In the genomic region with DNA sequence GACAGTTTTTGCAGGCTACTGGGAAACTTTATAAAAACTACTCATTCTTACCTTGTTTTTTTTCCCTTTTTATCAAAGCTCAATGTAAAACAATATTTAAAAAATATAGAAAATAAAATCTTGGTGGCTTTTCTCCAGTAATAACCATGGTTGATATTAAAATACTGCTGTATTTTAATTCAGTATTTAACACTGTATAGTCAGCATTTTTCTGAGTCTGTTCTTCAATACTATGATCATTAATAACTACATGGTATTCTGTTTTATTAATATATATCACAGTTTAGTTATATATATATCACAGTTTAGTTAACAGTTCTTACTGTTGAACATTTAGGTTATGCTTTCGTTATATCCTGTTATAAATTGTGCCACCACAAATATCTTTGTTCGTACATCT, we compare ENCODE assay signal across 29 cellular contexts.
"Had no signal": no experiment of that assay in that cellular context is flagged by ENCODE, and none has a peak within 500 bp of the region (broad histone marks: within the 10 kb centered on the region; RNA-seq: fewer than 3 reads in every experiment).

No MANE protein-coding gene starts in this region.

- H3K9me3 Mint-ChIP-seq: dendritic cell treated with granulocyte-macrophage colony-stimulating factor and Interleukin-4, amounts not matched to agents 40 ng/mL and 50 ng/mL, for 4 days; memory B cell; mesothelial cell of epicardium; natural killer cell treated with Interleukin-12 subunit alpha and Interleukin-12 subunit beta and Interleukin-15 and Interleukin-18, amount 100 ng/mL, for 72 hours; stimulated activated memory B cell treated with anti-CD40 and anti-IgM and Interleukin-4, amounts not matched to agents 10 μg/mL and 1 μg/mL and 100 μg/mL, for 72 hours had no signal

- H3K4me3 ChIP-seq: esophagus muscularis mucosa, gastroesophageal sphincter, heart left ventricle, lung, mucosa of descending colon, psoas muscle, skin epidermis, spleen, thoracic aorta, transverse colon, upper lobe of right lung, uterus had no signal

- H3K36me3 ChIP-seq: esophagus muscularis mucosa, gastroesophageal sphincter, heart left ventricle, spleen, thoracic aorta, transverse colon, upper lobe of right lung, uterus had no signal

- H3K36me3 Mint-ChIP-seq: memory B cell; mesothelial cell of epicardium; naive B cell; natural killer cell treated with Interleukin-12 subunit alpha and Interleukin-12 subunit beta and Interleukin-15 and Interleukin-18, amount 100 ng/mL, for 72 hours; stimulated activated memory B cell treated with anti-CD40 and anti-IgM and Interleukin-4, amounts not matched to agents 10 μg/mL and 1 μg/mL and 100 μg/mL, for 72 hours had no signal

- H3K4me1 ChIP-seq: foreskin keratinocyte, psoas muscle, spleen, upper lobe of right lung, uterus had no signal

- H3K27me3 ChIP-seq: esophagus muscularis mucosa, gastroesophageal sphincter, heart left ventricle, spleen, transverse colon, upper lobe of right lung, uterus had no signal

- DNase-seq: effector memory CD4-positive, alpha-beta T cell; heart left ventricle; hippocampal formation; naive B cell; nucleus accumbens; posterior cingulate gyrus; psoas muscle; right cardiac atrium; spleen; stimulated activated CD4-positive, alpha-beta T cell treated with anti-CD3 and anti-CD28 coated beads, Interleukin-4, amount 100 ng/mL, for 4 hours; upper lobe of right lung; uterus had no signal

- H3K9me3 ChIP-seq: esophagus muscularis mucosa, gastroesophageal sphincter, heart left ventricle, mucosa of descending colon, psoas muscle, spleen, thoracic aorta, transverse colon, upper lobe of right lung, uterus had no signal

- H3K27ac Mint-ChIP-seq: dendritic cell treated with granulocyte-macrophage colony-stimulating factor and Interleukin-4, amounts not matched to agents 40 ng/mL and 50 ng/mL, for 4 days; memory B cell; natural killer cell treated with Interleukin-12 subunit alpha and Interleukin-12 subunit beta and Interleukin-15 and Interleukin-18, amount 100 ng/mL, for 72 hours; stimulated activated memory B cell treated with anti-CD40 and anti-IgM and Interleukin-4, amounts not matched to agents 10 μg/mL and 1 μg/mL and 100 μg/mL, for 72 hours; stimulated activated naive CD8-positive, alpha-beta T cell treated with anti-CD3 and anti-CD28 coated beads, Interleukin-15, Interleukin-2, amounts not matched to agents 100 ng/mL and 50 ng/mL, for 24 hours had no signal

- H3K27me3 Mint-ChIP-seq: dendritic cell treated with granulocyte-macrophage colony-stimulating factor and Interleukin-4, amounts not matched to agents 40 ng/mL and 50 ng/mL, for 4 days; memory B cell; naive B cell; natural killer cell treated with Interleukin-12 subunit alpha and Interleukin-12 subunit beta and Interleukin-15 and Interleukin-18, amount 100 ng/mL, for 72 hours; stimulated activated memory B cell treated with anti-CD40 and anti-IgM and Interleukin-4, amounts not matched to agents 10 μg/mL and 1 μg/mL and 100 μg/mL, for 72 hours; stimulated activated naive CD8-positive, alpha-beta T cell treated with anti-CD3 and anti-CD28 coated beads, Interleukin-15, Interleukin-2, amounts not matched to agents 100 ng/mL and 50 ng/mL, for 24 hours had no signal

- H3K4me1 Mint-ChIP-seq: memory B cell; naive B cell; stimulated activated memory B cell treated with anti-CD40 and anti-IgM and Interleukin-4, amounts not matched to agents 10 μg/mL and 1 μg/mL and 100 μg/mL, for 72 hours had no signal

- H3K4me3 Mint-ChIP-seq: dendritic cell treated with granulocyte-macrophage colony-stimulating factor and Interleukin-4, amounts not matched to agents 40 ng/mL and 50 ng/mL, for 4 days; memory B cell; mesothelial cell of epicardium; naive B cell; natural killer cell treated with Interleukin-12 subunit alpha and Interleukin-12 subunit beta and Interleukin-15 and Interleukin-18, amount 100 ng/mL, for 72 hours; stimulated activated memory B cell treated with anti-CD40 and anti-IgM and Interleukin-4, amounts not matched to agents 10 μg/mL and 1 μg/mL and 100 μg/mL, for 72 hours; stimulated activated naive CD8-positive, alpha-beta T cell treated with anti-CD3 and anti-CD28 coated beads, Interleukin-15, Interleukin-2, amounts not matched to agents 100 ng/mL and 50 ng/mL, for 24 hours had no signal

- ATAC-seq: gastroesophageal sphincter; heart left ventricle; left lobe of liver; natural killer cell treated with Interleukin-12 subunit alpha and Interleukin-12 subunit beta and Interleukin-15 and Interleukin-18, amount 100 ng/mL, for 72 hours; psoas muscle; right cardiac atrium; stimulated activated memory B cell treated with anti-CD40 and anti-IgM and Interleukin-4, amounts not matched to agents 10 μg/mL and 1 μg/mL and 100 μg/mL, for 72 hours had no signal

- H3K27ac ChIP-seq: esophagus muscularis mucosa, foreskin keratinocyte, gastroesophageal sphincter, heart left ventricle, psoas muscle, skin epidermis, spleen, thoracic aorta, transverse colon, upper lobe of right lung, uterus had no signal

- FAIRE-seq: colon, endothelial cell of umbilical vein had no signal
